35 cellular contexts compared by ENCODE assay signal in the genomic region with DNA sequence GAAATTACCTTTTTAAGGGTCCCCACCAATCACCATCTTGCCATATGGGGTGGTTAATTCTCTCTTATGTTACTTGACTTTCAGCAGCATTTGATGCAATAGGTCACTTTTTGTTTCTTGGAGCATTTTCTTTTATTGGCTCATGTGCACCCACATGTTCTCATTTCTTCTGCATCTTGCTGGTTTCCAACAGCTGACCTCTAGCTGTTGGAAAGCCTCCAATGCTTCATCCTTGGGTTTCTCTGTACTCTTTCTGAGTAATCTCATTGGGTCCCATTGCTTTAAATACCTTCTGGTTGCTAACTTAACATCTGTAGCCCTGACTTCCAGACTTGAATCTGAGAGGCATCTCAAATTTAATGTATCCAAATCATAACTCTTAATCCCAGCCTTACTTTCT.
DNase-seq lines count a peak whose midpoint lies in the region; ATAC-seq and TF ChIP-seq lines count a peak whose summit lies in the region.
"Had no signal": no experiment of that assay in that cellular context is flagged by ENCODE, and none has a peak within 500 bp of the region (broad histone marks: within the 10 kb centered on the region; RNA-seq: fewer than 3 reads in every experiment).

No MANE protein-coding gene starts in this region.

- no peak for TF ChIP-seq CTCF in fibroblast of the aortic adventitia (IDR thresholded peaks at IDR 0.05; ENCODE audit: insufficient read depth, low read length)

- H3K9me3 ChIP-seq in aorta (ENCODE audit: control insufficient read depth, low read length), result no peaks in the 10 kb centered on the region
- H3K9me3 ChIP-seq: BLaER1, body of pancreas, esophagus squamous epithelium, heart left ventricle, sigmoid colon, transverse colon had no signal

- H3K4me3 ChIP-seq in fibroblast of the aortic adventitia (ENCODE audit: low read depth, low read length) (no peak overlapping the region), aorta (ENCODE audit: low read length in 2 of 2) (no peak overlapping the region)
- H3K4me3 ChIP-seq: BLaER1, body of pancreas, dorsolateral prefrontal cortex, esophagus squamous epithelium, GM23338, heart left ventricle, K562, lung, sigmoid colon, SK-N-MC, transverse colon had no signal

- no peaks in the 10 kb centered on the region for H3K27me3 ChIP-seq in aorta (ENCODE audit: control insufficient read depth in 1 of 2, insufficient read depth in 2 of 2, low read length in 1 of 2)
- H3K27me3 ChIP-seq: BLaER1, body of pancreas, dorsolateral prefrontal cortex, esophagus squamous epithelium, heart left ventricle, sigmoid colon, transverse colon had no signal

- H3K27ac ChIP-seq in aorta (ENCODE audit: low read depth in 1 of 2, low read length in 2 of 2), result no peak overlapping the region
- H3K27ac ChIP-seq: BLaER1, body of pancreas, dorsolateral prefrontal cortex, esophagus squamous epithelium, heart left ventricle, sigmoid colon, SK-N-MC, transverse colon had no signal

- no peaks in the 10 kb centered on the region for H3K36me3 ChIP-seq in aorta (ENCODE audit: control insufficient read depth in 1 of 2, insufficient read depth in 2 of 2, low read length in 1 of 2)
- H3K36me3 ChIP-seq: BLaER1, esophagus squamous epithelium, heart left ventricle, sigmoid colon, transverse colon had no signal

- DNase-seq in AG08395 (ENCODE audit: low spot score) (peak; percentile 35), HCEC 1CT (peak; percentile 83), astrocyte of the hippocampus (ENCODE audit: low read depth, low spot score) (peak; percentile 19), fibroblast of the aortic adventitia (ENCODE audit: low read depth) (peak; percentile 82), NCI-H146 (lab: John Stamatoyannopoulos, UW) (no peak), aorta (no peak), SHP77 (lab: John Stamatoyannopoulos, UW) (no peak)
- DNase-seq in activated CD8-positive, alpha-beta memory T cell treated with anti-CD3 and anti-CD28 coated beads, Interleukin-2, amount 50 U/mL, for 48 hours, result no peak
- DNase-seq: ACHN; activated CD4-positive, alpha-beta T cell treated with anti-CD3 and anti-CD28 coated beads, Interleukin-2, amount 50 U/mL, for 1 hour; activated CD4-positive, CD25-positive, alpha-beta regulatory T cell; activated effector memory CD4-positive, alpha-beta T cell treated with anti-CD3 and anti-CD28 coated beads, Interleukin-2, amount 50 U/mL, for 16 hours; activated T-cell treated with anti-CD3 and anti-CD28 coated beads, Interleukin-2, amount 50 U/mL, for 24 hours; body of pancreas; COR-L47; DND-41; dorsolateral prefrontal cortex; esophagus squamous epithelium; heart left ventricle; natural killer cell; NCI-H1092 treated with DMSO at 0.1 percent for 48 hours; NCI-H187; NCI-H2171 treated with DMSO at 0.1 percent for 48 hours; NCI-H510A; nucleus accumbens; RPMI8226; sigmoid colon; stimulated activated CD4-positive, alpha-beta T cell treated with anti-CD3 and anti-CD28 coated beads, Interleukin-15, amount 100 ng/mL, for 24 hours; stimulated activated CD4-positive, alpha-beta T cell treated with anti-CD3 and anti-CD28 coated beads, Interleukin-4, amount 100 ng/mL, for 4 hours; transverse colon had no signal

- intact Hi-C loops in aorta (cut with DNase I), result no loop called here

- no peak for ATAC-seq in aorta (ENCODE audit: low FRiP score)
- ATAC-seq: body of pancreas, GM23338, K562, natural killer cell had no signal

- H3K4me1 ChIP-seq in aorta (ENCODE audit: control insufficient read depth in 1 of 2, insufficient read depth in 2 of 2, low read length in 2 of 2), result peaks cover 0 to 3% of the 10 kb centered on the region in 2 donors

Comparison
In these comparisons a context has a peak if more than half of its experiments do, and no peak if none do; other contexts are left out.
1. DNase-seq: peak in AG08395 (single experiment), HCEC 1CT (single experiment), astrocyte of the hippocampus (single experiment) and fibroblast of the aortic adventitia (single experiment); none in NCI-H146 (single experiment), activated CD8-positive, alpha-beta memory T cell treated with anti-CD3 and anti-CD28 coated beads, Interleukin-2, amount 50 U/mL, for 48 hours (single experiment), aorta (0 of 2) and SHP77 (0 of 2).